In the genomic region with DNA sequence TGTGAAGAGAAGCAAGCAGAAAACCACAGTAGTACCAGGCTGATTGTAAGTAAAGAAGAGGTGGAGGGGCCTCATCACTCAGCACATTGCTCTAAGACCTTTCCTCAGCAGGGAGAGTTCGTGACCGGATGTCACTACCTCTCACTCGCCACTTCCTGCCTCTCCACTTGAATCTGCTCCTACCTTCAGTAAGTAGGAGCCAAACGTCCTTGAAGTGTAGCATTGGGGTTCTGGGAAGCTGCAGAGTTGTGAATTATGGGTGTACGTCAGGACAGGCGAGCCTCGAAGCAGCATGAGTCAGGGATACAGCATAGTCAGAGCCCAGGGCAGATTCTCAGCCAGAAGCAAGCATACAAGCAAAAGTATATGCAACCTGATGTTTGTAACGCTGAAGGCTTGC, we compare ENCODE assay signal across 1 cellular context.
TF ChIP-seq lines count a peak whose summit lies in the region.

No MANE protein-coding gene starts in this region.

TF ChIP-seq in GM23338, 12 proteins besides CTCF, POLR2A, EP300 and RAD21 (continued from another document):
- TF ChIP-seq, protein P1, sequence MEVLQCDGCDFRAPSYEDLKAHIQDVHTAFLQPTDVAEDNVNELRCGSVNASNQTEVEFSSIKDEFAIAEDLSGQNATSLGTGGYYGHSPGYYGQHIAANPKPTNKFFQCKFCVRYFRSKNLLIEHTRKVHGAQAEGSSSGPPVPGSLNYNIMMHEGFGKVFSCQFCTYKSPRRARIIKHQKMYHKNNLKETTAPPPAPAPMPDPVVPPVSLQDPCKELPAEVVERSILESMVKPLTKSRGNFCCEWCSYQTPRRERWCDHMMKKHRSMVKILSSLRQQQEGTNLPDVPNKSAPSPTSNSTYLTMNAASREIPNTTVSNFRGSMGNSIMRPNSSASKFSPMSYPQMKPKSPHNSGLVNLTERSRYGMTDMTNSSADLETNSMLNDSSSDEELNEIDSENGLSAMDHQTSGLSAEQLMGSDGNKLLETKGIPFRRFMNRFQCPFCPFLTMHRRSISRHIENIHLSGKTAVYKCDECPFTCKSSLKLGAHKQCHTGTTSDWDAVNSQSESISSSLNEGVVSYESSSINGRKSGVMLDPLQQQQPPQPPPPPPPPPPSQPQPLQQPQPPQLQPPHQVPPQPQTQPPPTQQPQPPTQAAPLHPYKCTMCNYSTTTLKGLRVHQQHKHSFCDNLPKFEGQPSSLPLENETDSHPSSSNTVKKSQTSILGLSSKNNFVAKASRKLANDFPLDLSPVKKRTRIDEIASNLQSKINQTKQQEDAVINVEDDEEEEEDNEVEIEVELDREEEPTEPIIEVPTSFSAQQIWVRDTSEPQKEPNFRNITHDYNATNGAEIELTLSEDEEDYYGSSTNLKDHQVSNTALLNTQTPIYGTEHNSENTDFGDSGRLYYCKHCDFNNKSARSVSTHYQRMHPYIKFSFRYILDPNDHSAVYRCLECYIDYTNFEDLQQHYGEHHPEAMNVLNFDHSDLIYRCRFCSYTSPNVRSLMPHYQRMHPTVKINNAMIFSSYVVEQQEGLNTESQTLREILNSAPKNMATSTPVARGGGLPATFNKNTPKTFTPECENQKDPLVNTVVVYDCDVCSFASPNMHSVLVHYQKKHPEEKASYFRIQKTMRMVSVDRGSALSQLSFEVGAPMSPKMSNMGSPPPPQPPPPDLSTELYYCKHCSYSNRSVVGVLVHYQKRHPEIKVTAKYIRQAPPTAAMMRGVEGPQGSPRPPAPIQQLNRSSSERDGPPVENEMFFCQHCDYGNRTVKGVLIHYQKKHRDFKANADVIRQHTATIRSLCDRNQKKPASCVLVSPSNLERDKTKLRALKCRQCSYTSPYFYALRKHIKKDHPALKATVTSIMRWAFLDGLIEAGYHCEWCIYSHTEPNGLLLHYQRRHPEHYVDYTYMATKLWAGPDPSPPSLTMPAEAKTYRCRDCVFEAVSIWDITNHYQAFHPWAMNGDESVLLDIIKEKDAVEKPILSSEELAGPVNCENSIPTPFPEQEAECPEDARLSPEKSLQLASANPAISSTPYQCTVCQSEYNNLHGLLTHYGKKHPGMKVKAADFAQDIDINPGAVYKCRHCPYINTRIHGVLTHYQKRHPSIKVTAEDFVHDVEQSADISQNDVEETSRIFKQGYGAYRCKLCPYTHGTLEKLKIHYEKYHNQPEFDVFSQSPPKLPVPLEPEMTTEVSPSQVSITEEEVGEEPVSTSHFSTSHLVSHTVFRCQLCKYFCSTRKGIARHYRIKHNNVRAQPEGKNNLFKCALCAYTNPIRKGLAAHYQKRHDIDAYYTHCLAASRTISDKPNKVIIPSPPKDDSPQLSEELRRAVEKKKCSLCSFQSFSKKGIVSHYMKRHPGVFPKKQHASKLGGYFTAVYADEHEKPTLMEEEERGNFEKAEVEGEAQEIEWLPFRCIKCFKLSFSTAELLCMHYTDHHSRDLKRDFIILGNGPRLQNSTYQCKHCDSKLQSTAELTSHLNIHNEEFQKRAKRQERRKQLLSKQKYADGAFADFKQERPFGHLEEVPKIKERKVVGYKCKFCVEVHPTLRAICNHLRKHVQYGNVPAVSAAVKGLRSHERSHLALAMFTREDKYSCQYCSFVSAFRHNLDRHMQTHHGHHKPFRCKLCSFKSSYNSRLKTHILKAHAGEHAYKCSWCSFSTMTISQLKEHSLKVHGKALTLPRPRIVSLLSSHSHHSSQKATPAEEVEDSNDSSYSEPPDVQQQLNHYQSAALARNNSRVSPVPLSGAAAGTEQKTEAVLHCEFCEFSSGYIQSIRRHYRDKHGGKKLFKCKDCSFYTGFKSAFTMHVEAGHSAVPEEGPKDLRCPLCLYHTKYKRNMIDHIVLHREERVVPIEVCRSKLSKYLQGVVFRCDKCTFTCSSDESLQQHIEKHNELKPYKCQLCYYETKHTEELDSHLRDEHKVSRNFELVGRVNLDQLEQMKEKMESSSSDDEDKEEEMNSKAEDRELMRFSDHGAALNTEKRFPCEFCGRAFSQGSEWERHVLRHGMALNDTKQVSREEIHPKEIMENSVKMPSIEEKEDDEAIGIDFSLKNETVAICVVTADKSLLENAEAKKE (CRISPR knock-in tag; IDR thresholded peaks at IDR 0.05), result no peak
- no peak for TF ChIP-seq NANOG (IDR thresholded peaks at IDR 0.05; ENCODE audit: borderline replicate concordance)
